In the genomic region with DNA sequence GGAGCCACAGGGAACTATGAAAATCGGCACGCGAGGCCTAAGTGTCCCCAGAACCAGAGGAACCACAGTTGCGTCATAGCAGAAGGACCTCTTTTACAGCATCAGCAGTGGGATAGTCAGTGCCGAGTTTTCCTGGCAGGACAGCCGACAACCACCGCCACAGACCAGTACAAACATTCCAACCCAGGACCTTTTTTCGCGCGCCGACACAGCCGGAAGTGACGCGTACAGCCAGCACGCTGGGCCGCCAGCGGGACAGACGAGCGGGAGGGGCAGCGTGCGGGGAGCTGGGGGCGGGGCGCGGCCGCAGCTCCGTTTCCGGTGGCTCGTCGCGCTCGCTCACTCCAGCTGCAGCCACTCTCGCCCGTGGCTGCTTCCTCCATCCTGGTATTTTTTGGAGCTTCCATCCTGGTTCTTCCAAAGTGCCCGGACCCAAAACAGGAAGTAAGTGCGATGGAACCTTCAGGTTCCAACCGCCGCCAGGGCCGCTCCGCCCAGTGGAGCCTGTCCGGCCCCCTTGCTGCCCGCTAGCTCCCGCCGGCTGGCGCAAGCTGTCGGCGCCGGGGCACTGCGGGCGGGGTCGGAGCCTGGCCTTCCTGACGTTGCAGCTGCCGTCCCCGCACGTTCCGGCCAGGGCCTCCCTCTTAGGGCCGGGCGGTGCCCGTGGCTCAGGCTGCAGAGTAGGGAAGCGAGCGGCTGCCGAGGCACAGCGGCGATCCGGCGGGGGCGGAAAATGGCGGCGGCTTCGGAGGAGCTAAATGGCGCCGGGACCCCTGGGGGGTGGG, we compare ENCODE assay signal across 8 cellular contexts. TPM values are rescaled to one million over a fixed set of nuclear protein-coding genes. Genes with fewer than 3 reads are reported as not detected.
DNase-seq lines count a peak whose midpoint lies in the region; TF ChIP-seq lines count a peak whose summit lies in the region.

DMTF1 (plus strand) TSS at position 342 of the 785 bp plus-strand sequence. CDS start 12,489 bp downstream, outside the sequence.

- H3K27me3 Mint-ChIP-seq in nephron (ENCODE audit: low read depth) = no peaks in the 10 kb centered on the region
- H3K27me3 Mint-ChIP-seq in stimulated activated naive CD8-positive, alpha-beta T cell treated with anti-CD3 and anti-CD28 coated beads, Interleukin-15, Interleukin-2, amounts not matched to agents 100 ng/mL and 50 ng/mL, for 24 hours = no peaks in the 10 kb centered on the region

- H3K4me1 Mint-ChIP-seq in nephron = peaks cover 32% of the 10 kb centered on the region
- peaks cover 48% of the 10 kb centered on the region for H3K4me1 Mint-ChIP-seq in stimulated activated naive CD8-positive, alpha-beta T cell treated with anti-CD3 and anti-CD28 coated beads, Interleukin-15, Interleukin-2, amounts not matched to agents 100 ng/mL and 50 ng/mL, for 24 hours (ENCODE audit: low read depth)

- no peaks in the 10 kb centered on the region for H3K9me3 Mint-ChIP-seq in nephron
- H3K9me3 Mint-ChIP-seq in stimulated activated naive CD8-positive, alpha-beta T cell treated with anti-CD3 and anti-CD28 coated beads, Interleukin-15, Interleukin-2, amounts not matched to agents 100 ng/mL and 50 ng/mL, for 24 hours = no peaks in the 10 kb centered on the region

- no peak for TF ChIP-seq CTCF in fibroblast of the aortic adventitia (IDR thresholded peaks at IDR 0.05; ENCODE audit: insufficient read depth, low read length)
- TF ChIP-seq CTCF in nephron (IDR thresholded peaks at IDR 0.05; ENCODE audit: unreplicated experiment in 3 of 3) = no peak

- no peaks in the 10 kb centered on the region for H3K27me3 ChIP-seq in H7 (ENCODE audit: control insufficient read depth, insufficient read depth, low read length)

- DNase-seq in ELF-1 (ENCODE audit: low read depth, low spot score) = peak; percentile 98
- peak; percentile 93 for DNase-seq in H7
- peak; percentile 95 for DNase-seq in M059J (ENCODE audit: low read depth)
- DNase-seq in SHP77 (lab: John Stamatoyannopoulos, UW) = peak; percentile 88 to 90
- DNase-seq in activated effector memory CD4-positive, alpha-beta T cell treated with Interleukin-2 at 50 U/mL for 16 hours = peak; percentile 80
- peak; percentile 93 for DNase-seq in fibroblast of the aortic adventitia (ENCODE audit: low read depth)

- H3K27ac Mint-ChIP-seq in nephron = peak within 1 kb of the TSS; percentile 98 to 100 (median 100)
- peak within 1 kb of the TSS; percentile 99 for H3K27ac Mint-ChIP-seq in stimulated activated naive CD8-positive, alpha-beta T cell treated with anti-CD3 and anti-CD28 coated beads, Interleukin-15, Interleukin-2, amounts not matched to agents 100 ng/mL and 50 ng/mL, for 24 hours

- H3K4me3 ChIP-seq in H7 (ENCODE audit: insufficient read depth, low read depth, low read length) (peak within 1 kb of the TSS; percentile 89), fibroblast of the aortic adventitia (ENCODE audit: low read depth, low read length) (peak within 1 kb of the TSS; percentile 83)

- H3K36me3 ChIP-seq in H7 (replicated peaks; ENCODE audit: control insufficient read depth, insufficient read depth, low read length) = no peaks in the 10 kb centered on the region

- H3K4me3 Mint-ChIP-seq in nephron = peak within 1 kb of the TSS; percentile 94 to 98 (median 95)
- H3K4me3 Mint-ChIP-seq in stimulated activated naive CD8-positive, alpha-beta T cell treated with anti-CD3 and anti-CD28 coated beads, Interleukin-15, Interleukin-2, amounts not matched to agents 100 ng/mL and 50 ng/mL, for 24 hours = peak within 1 kb of the TSS; percentile 98

- peaks cover 7% of the 10 kb centered on the region for H3K36me3 Mint-ChIP-seq in nephron (ENCODE audit: low read depth)
- peaks cover 36% of the 10 kb centered on the region for H3K36me3 Mint-ChIP-seq in stimulated activated naive CD8-positive, alpha-beta T cell treated with anti-CD3 and anti-CD28 coated beads, Interleukin-15, Interleukin-2, amounts not matched to agents 100 ng/mL and 50 ng/mL, for 24 hours (ENCODE audit: low read depth)

RNA-seq across cellular contexts. Expression of gene DMTF1, which starts in this region (rescaled TPM):
- 70.7 and 74.4 TPM in 2 replicates for total RNA-seq in H7 (2014; rRNA removed; shearing (Covaris generic))
- total RNA-seq in M059J (2014; rRNA removed; shearing (Covaris generic)) = 36.7 and 42.1 TPM in 2 replicates
- total RNA-seq in fibroblast of the aortic adventitia (ENCODE audit: low replicate concordance) = 91.1 and 147 TPM in 2 replicates

Comparison
In these comparisons a context has a peak if more than half of its experiments do, and no peak if none do; other contexts are left out.
1. Peak in every context shown above with its lines: DNase-seq and H3K4me3 ChIP-seq.